12 cellular contexts compared by ENCODE assay signal in genomic region chr15:47374222-47374621, GRCh38.
DNase-seq lines count a peak whose midpoint lies in the region; ATAC-seq, FAIRE-seq and TF ChIP-seq lines count a peak whose summit lies in the region.
"Had no signal": no experiment of that assay in that cellular context is flagged by ENCODE, and none has a peak within 500 bp of the region (broad histone marks: within the 10 kb centered on the region; RNA-seq: fewer than 3 reads in every experiment).

No MANE protein-coding gene starts in this region.

- POLR2A ChIA-PET in K562 (lab: Yijun Ruan, JAX), result no interaction called here

- no peak for TF ChIP-seq EP300 in K562 (IDR thresholded peaks at IDR 0.05; ENCODE audit: low read length)

- peaks cover 4% of the 10 kb centered on the region for H3K4me1 ChIP-seq in Loucy (ENCODE audit: insufficient read depth, low read length, poor library complexity, severe bottlenecking)
- H3K4me1 ChIP-seq in K562 (replicated peaks in 1 of 2; ENCODE audit: control insufficient read depth in 2 of 2, insufficient read depth in 2 of 2, low read length in 2 of 2), result no peaks in the 10 kb centered on the region

- TF ChIP-seq POLR2A in K562 (conservative IDR thresholded peaks at IDR 0.05), result no peak

- H3K9me3 ChIP-seq in Loucy (ENCODE audit: insufficient read depth, low read depth, low read length) (no peaks in the 10 kb centered on the region), K562 (replicated peaks; ENCODE audit: control insufficient read depth, insufficient read depth, low read depth, low read length) (no peaks in the 10 kb centered on the region), T-helper 17 cell (ENCODE audit: control insufficient read depth, low read length, poor library complexity, severe bottlenecking) (no peaks in the 10 kb centered on the region)

- no peaks in the 10 kb centered on the region for H4K20me1 ChIP-seq in Loucy (ENCODE audit: insufficient read depth, low read length, poor library complexity, severe bottlenecking)
- H4K20me1 ChIP-seq in K562 (replicated peaks; ENCODE audit: control insufficient read depth, insufficient read depth, low read length), result no peaks in the 10 kb centered on the region

- no peaks in the 10 kb centered on the region for H3K9me1 ChIP-seq in K562 (ENCODE audit: control insufficient read depth, insufficient read depth, low read length)

- no peaks in the 10 kb centered on the region for H3K27me3 ChIP-seq in Loucy (ENCODE audit: insufficient read depth, low read length, poor library complexity, severe bottlenecking)
- no peaks in the 10 kb centered on the region for H3K27me3 ChIP-seq in K562 (ENCODE audit: control insufficient read depth in 2 of 2, insufficient read depth in 2 of 2, low read length in 2 of 2)

- DNase-seq in Daoy (ENCODE audit: low read depth) (peak; percentile 5), K562 (ENCODE audit: extremely low read depth in 1 of 4, low spot score in 3 of 4) (no peak), kidney tubule cell (ENCODE audit: low spot score) (peak; percentile 7), CD1c-positive myeloid dendritic cell (ENCODE audit: extremely low spot score) (no peak), NCI-H2196 treated with DMSO at 0.1 percent for 48 hours (lab: John Stamatoyannopoulos, UW; ENCODE audit: unreplicated experiment) (no peak), T-helper 17 cell (no peak)
- no peak for DNase-seq in activated effector memory CD4-positive, alpha-beta T cell treated with Interleukin-2 at 50 U/mL for 16 hours
- DNase-seq: activated CD4-positive, alpha-beta T cell treated with anti-CD3 and anti-CD28 coated beads, Interleukin-2, amount 50 U/mL, for 48 hours; stimulated activated CD4-positive, alpha-beta T cell treated with anti-CD3 and anti-CD28 coated beads, Interleukin-12 subunit alpha, Interleukin-12 subunit beta, amount 100 ng/mL, for 4 hours; stimulated activated naive CD4-positive, alpha-beta T cell treated with Interleukin-2 at 50 U/mL for 16 hours had no signal

- 0% methylated on average over 1 of the region's 1 CpG for WGBS in K562 (ENCODE audit: insufficient coverage, low coverage, missing lambda C conversion rate)

- BruUV-seq in K562 (replicated peaks; lab: Mats Ljungman, UMichigan), result no TSS peak

- intact Hi-C loops in K562 (cut with micrococcal nuclease), result no loop called here

- no peaks in the 10 kb centered on the region for H3F3A ChIP-seq in Loucy (ENCODE audit: low read depth)

- H3K4me1 Mint-ChIP-seq in T-helper 17 cell, result no peaks in the 10 kb centered on the region

- CTCF ChIA-PET in K562 (lab: Yijun Ruan, JAX; ENCODE audit: low intra/inter-chr PET ratio), result no interaction called here

- no peaks in the 10 kb centered on the region for H3K36me3 Mint-ChIP-seq in T-helper 17 cell (ENCODE audit: low read depth)

- TF ChIP-seq CTCF in Loucy (conservative IDR thresholded peaks at IDR 0.05; ENCODE audit: low read length) (peak; percentile 33; the same call in 1 of the 2 replicates), K562 (IDR thresholded peaks at IDR 0.05 in 2 of 3, conservative IDR thresholded peaks at IDR 0.05 in 1 of 3; ENCODE audit: insufficient read depth in 2 of 3, low read depth in 1 of 3, low read length in 3 of 3) (0 out of 6 replicates have a peak, but pooled peaks of 1 of the 3 experiments have one; percentile 5)

- in situ Hi-C loops in K562 (cut with MboI), result no loop called here

- TF ChIP-seq RAD21 in K562 (CRISPR knock-in tag; conservative IDR thresholded peaks at IDR 0.05 in 1 of 2, IDR thresholded peaks at IDR 0.05 in 1 of 2), result peak; percentile 43 to 69

- H3K27ac ChIP-seq in K562 (ENCODE audit: extremely low read depth, low read depth, low read length), result no peak overlapping the region

- ATAC-seq in K562 (no peak), T-helper 17 cell (no peak)
- ATAC-seq: Right ventricle myocardium inferior had no signal

- no peaks in the 10 kb centered on the region for H3K27me3 Mint-ChIP-seq in T-helper 17 cell

- no peak for FAIRE-seq in K562 (lab: Jason Lieb, UNC)

- no peak overlapping the region for H3K27ac Mint-ChIP-seq in T-helper 17 cell

- no peak overlapping the region for H2AFZ ChIP-seq in Loucy (ENCODE audit: low read length)
- H2AFZ ChIP-seq in K562 (ENCODE audit: low read depth, low read length), result no peak overlapping the region

- H3K79me2 ChIP-seq in Loucy (ENCODE audit: insufficient read depth, low read length) (no peaks in the 10 kb centered on the region), K562 (ENCODE audit: control insufficient read depth, insufficient read depth, low read length) (no peaks in the 10 kb centered on the region)

- H3K4me3 ChIP-seq in Loucy (ENCODE audit: low read length, poor library complexity, severe bottlenecking), result no peak overlapping the region
- H3K4me3 ChIP-seq in K562, result no peak overlapping the region

- H3K4me2 ChIP-seq in Loucy (ENCODE audit: low read depth, low read length, poor library complexity, severe bottlenecking) (no peak overlapping the region), K562 (ENCODE audit: insufficient read depth, low read length) (no peak overlapping the region)

- H3K9me2 ChIP-seq in Loucy (replicated peaks; ENCODE audit: low read depth, low read length), result no peaks in the 10 kb centered on the region

- H3K36me3 ChIP-seq in Loucy (ENCODE audit: insufficient read depth, low read length), result no peaks in the 10 kb centered on the region
- no peaks in the 10 kb centered on the region for H3K36me3 ChIP-seq in K562 (ENCODE audit: control insufficient read depth, insufficient read depth, low read length)

- H3K9ac ChIP-seq in Loucy (ENCODE audit: low read depth, low read length, poor library complexity, severe bottlenecking) (no peak overlapping the region), K562 (ENCODE audit: insufficient read depth in 1 of 2, low read depth in 2 of 2, low read length in 2 of 2) (no peak overlapping the region)

- no peak overlapping the region for H3K4me3 Mint-ChIP-seq in T-helper 17 cell

TF ChIP-seq in K562, 482 proteins besides CTCF, POLR2A, EP300 and RAD21 (continues in another document):
- no peak for TF ChIP-seq ETV1 (tag; conservative IDR thresholded peaks at IDR 0.05; ENCODE audit: low read depth)
- no peak for TF ChIP-seq FOXA1 (IDR thresholded peaks at IDR 0.05; ENCODE audit: borderline replicate concordance)
- no peak for TF ChIP-seq NCOA1 (IDR thresholded peaks at IDR 0.05; ENCODE audit: low read depth)
- no peak for TF ChIP-seq POU5F1 (IDR thresholded peaks at IDR 0.05; ENCODE audit: borderline replicate concordance, low read depth, low read length, partially characterized antibody)
- TF ChIP-seq, protein P1, sequence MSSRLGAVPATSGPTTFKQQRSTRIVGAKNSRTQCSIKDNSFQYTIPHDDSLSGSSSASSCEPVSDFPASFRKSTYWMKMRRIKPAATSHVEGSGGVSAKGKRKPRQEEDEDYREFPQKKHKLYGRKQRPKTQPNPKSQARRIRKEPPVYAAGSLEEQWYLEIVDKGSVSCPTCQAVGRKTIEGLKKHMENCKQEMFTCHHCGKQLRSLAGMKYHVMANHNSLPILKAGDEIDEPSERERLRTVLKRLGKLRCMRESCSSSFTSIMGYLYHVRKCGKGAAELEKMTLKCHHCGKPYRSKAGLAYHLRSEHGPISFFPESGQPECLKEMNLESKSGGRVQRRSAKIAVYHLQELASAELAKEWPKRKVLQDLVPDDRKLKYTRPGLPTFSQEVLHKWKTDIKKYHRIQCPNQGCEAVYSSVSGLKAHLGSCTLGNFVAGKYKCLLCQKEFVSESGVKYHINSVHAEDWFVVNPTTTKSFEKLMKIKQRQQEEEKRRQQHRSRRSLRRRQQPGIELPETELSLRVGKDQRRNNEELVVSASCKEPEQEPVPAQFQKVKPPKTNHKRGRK (tag; IDR thresholded peaks at IDR 0.05), result no peak
- TF ChIP-seq PRDM10 (IDR thresholded peaks at IDR 0.05; ENCODE audit: partially characterized antibody), result no peak
- no peak for TF ChIP-seq SREBF2 (CRISPR knock-in tag; IDR thresholded peaks at IDR 0.05)
- TF ChIP-seq, protein P2, sequence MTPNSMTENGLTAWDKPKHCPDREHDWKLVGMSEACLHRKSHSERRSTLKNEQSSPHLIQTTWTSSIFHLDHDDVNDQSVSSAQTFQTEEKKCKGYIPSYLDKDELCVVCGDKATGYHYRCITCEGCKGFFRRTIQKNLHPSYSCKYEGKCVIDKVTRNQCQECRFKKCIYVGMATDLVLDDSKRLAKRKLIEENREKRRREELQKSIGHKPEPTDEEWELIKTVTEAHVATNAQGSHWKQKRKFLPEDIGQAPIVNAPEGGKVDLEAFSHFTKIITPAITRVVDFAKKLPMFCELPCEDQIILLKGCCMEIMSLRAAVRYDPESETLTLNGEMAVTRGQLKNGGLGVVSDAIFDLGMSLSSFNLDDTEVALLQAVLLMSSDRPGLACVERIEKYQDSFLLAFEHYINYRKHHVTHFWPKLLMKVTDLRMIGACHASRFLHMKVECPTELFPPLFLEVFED (CRISPR knock-in tag; conservative IDR thresholded peaks at IDR 0.05), result no peak
- TF ChIP-seq CBX5 (IDR thresholded peaks at IDR 0.05; ENCODE audit: borderline replicate concordance, low read depth), result no peak
- no peak for TF ChIP-seq POLR3G (IDR thresholded peaks at IDR 0.05; ENCODE audit: extremely low read depth, insufficient read length, insufficient replicate concordance)
- no peak for TF ChIP-seq SUPT5H (IDR thresholded peaks at IDR 0.05)
- no peak for TF ChIP-seq ZNF282 (CRISPR knock-in tag; IDR thresholded peaks at IDR 0.05)

Comparison
In these comparisons a context has a peak if more than half of its experiments do, and no peak if none do; other contexts are left out.
1. DNase-seq: peak in Daoy (single experiment) and kidney tubule cell (single experiment); none in K562 (0 of 4), CD1c-positive myeloid dendritic cell (single experiment), NCI-H2196 treated with DMSO at 0.1 percent for 48 hours (single experiment), activated effector memory CD4-positive, alpha-beta T cell treated with Interleukin-2 at 50 U/mL for 16 hours (single experiment) and T-helper 17 cell (0 of 3).